In genomic region chr20:41014557-41015088, GRCh38 we compare ENCODE assay signal across 21 cellular contexts.
"Had no signal": no experiment of that assay in that cellular context is flagged by ENCODE, and none has a peak within 500 bp of the region (broad histone marks: within the 10 kb centered on the region; RNA-seq: fewer than 3 reads in every experiment).

No MANE protein-coding gene starts in this region.

- H3K27me3 Mint-ChIP-seq: activated naive CD8-positive, alpha-beta T cell treated with anti-CD3 and anti-CD28 coated beads, Interleukin-2, amount 50 U/mL, for 24 hours; naive B cell; T-helper 17 cell had no signal

- DNase-seq: activated CD4-positive, alpha-beta T cell treated with anti-CD3 and anti-CD28 coated beads for 4 hours; activated CD8-positive, alpha-beta memory T cell treated with anti-CD3 and anti-CD28 coated beads for 24 hours; activated gamma-delta T cell treated with Interleukin-2 at 50 U/mL for 16 hours; activated naive CD8-positive, alpha-beta T cell treated with anti-CD3 and anti-CD28 coated beads, Interleukin-2, amount 50 U/mL, for 24 hours; esophagus squamous epithelium; hippocampal formation; naive B cell; ovary; sigmoid colon; spleen; stimulated activated CD4-positive, alpha-beta T cell treated with anti-CD3 and anti-CD28 coated beads, Interleukin-1b, Interleukin-23, amount 100 ng/mL, for 48 hours; T-helper 17 cell; thyroid gland; uterus had no signal

- H3K27ac ChIP-seq: ascending aorta, breast epithelium, esophagus squamous epithelium, ovary, sigmoid colon, spleen, thyroid gland, uterus had no signal

- H3K4me3 Mint-ChIP-seq: activated naive CD8-positive, alpha-beta T cell treated with anti-CD3 and anti-CD28 coated beads, Interleukin-2, amount 50 U/mL, for 24 hours; naive B cell; stimulated activated effector memory CD8-positive, alpha-beta T cell treated with anti-CD3 and anti-CD28 coated beads, Interleukin-12 subunit alpha, Interleukin-12 subunit beta, amount 100 ng/mL, for 72 hours; T-helper 17 cell; WTC11 had no signal

- H3K4me1 ChIP-seq: breast epithelium, uterus had no signal

- H3K9me3 Mint-ChIP-seq: activated naive CD8-positive, alpha-beta T cell treated with anti-CD3 and anti-CD28 coated beads, Interleukin-2, amount 50 U/mL, for 24 hours; naive B cell; stimulated activated effector memory CD8-positive, alpha-beta T cell treated with anti-CD3 and anti-CD28 coated beads, Interleukin-12 subunit alpha, Interleukin-12 subunit beta, amount 100 ng/mL, for 72 hours; WTC11 had no signal

- H3K36me3 ChIP-seq: ascending aorta, breast epithelium, esophagus squamous epithelium, ovary, sigmoid colon, spleen, thyroid gland, uterus had no signal

- H3K9me3 ChIP-seq: ascending aorta, breast epithelium, esophagus squamous epithelium, ovary, sigmoid colon, spleen, thyroid gland, uterus had no signal

- H3K36me3 Mint-ChIP-seq: naive B cell; stimulated activated effector memory CD8-positive, alpha-beta T cell treated with anti-CD3 and anti-CD28 coated beads, Interleukin-12 subunit alpha, Interleukin-12 subunit beta, amount 100 ng/mL, for 72 hours; WTC11 had no signal

- H3K27me3 ChIP-seq: ascending aorta, breast epithelium, esophagus squamous epithelium, ovary, sigmoid colon, spleen, thyroid gland, uterus had no signal

- H3K27ac Mint-ChIP-seq: activated naive CD8-positive, alpha-beta T cell treated with anti-CD3 and anti-CD28 coated beads, Interleukin-2, amount 50 U/mL, for 24 hours; stimulated activated effector memory CD8-positive, alpha-beta T cell treated with anti-CD3 and anti-CD28 coated beads, Interleukin-12 subunit alpha, Interleukin-12 subunit beta, amount 100 ng/mL, for 72 hours; T-helper 17 cell; WTC11 had no signal

- ATAC-seq: activated naive CD8-positive, alpha-beta T cell treated with anti-CD3 and anti-CD28 coated beads, Interleukin-2, amount 50 U/mL, for 24 hours; left lobe of liver; stimulated activated effector memory CD8-positive, alpha-beta T cell treated with anti-CD3 and anti-CD28 coated beads, Interleukin-12 subunit alpha, Interleukin-12 subunit beta, amount 100 ng/mL, for 72 hours; T-helper 17 cell; WTC11 had no signal

- FAIRE-seq: endometrium, keratinocyte had no signal

- H3K4me3 ChIP-seq: ascending aorta, breast epithelium, esophagus squamous epithelium, ovary, sigmoid colon, spleen, thyroid gland, uterus had no signal
